Comparison of ENCODE assay signal across 17 cellular contexts in genomic region chr6:133985970-133986369, GRCh38.
"Had no signal": no experiment of that assay in that cellular context is flagged by ENCODE, and none has a peak within 500 bp of the region (broad histone marks: within the 10 kb centered on the region; RNA-seq: fewer than 3 reads in every experiment).

No MANE protein-coding gene starts in this region.

- H3K4me3 ChIP-seq: body of pancreas, spleen had no signal

- H3K4me3 Mint-ChIP-seq: nephron; stimulated activated naive B cell treated with anti-CD40 and anti-IgM and Interleukin-4, amounts not matched to agents 10 μg/mL and 1 μg/mL and 100 μg/mL, for 72 hours; T-helper 1 cell treated with Interleukin-12 subunit alpha and Interleukin-12 subunit beta and Interleukin-4 antibody, amounts not matched to agents 30 μg/mL and 1 μg/mL, for 36 hours; type B pancreatic cell had no signal

- H3K27me3 Mint-ChIP-seq: stimulated activated naive B cell treated with anti-CD40 and anti-IgM and Interleukin-4, amounts not matched to agents 10 μg/mL and 1 μg/mL and 100 μg/mL, for 72 hours; type B pancreatic cell had no signal

- H3K27me3 ChIP-seq: body of pancreas, spleen had no signal

- H3K4me1 Mint-ChIP-seq: nephron had no signal

- H3K27ac Mint-ChIP-seq: nephron; stimulated activated naive B cell treated with anti-CD40 and anti-IgM and Interleukin-4, amounts not matched to agents 10 μg/mL and 1 μg/mL and 100 μg/mL, for 72 hours; T-helper 1 cell treated with Interleukin-12 subunit alpha and Interleukin-12 subunit beta and Interleukin-4 antibody, amounts not matched to agents 30 μg/mL and 1 μg/mL, for 36 hours; type B pancreatic cell had no signal

- H3K9me3 ChIP-seq: body of pancreas, spleen had no signal

- DNase-seq: activated CD4-positive, alpha-beta T cell treated with anti-CD3 and anti-CD28 coated beads, Interleukin-2, amount 50 U/mL, for 4 hours; activated effector memory CD4-positive, alpha-beta T cell treated with anti-CD3 and anti-CD28 coated beads, Interleukin-2, amount 50 U/mL, for 16 hours; body of pancreas; central memory CD4-positive, alpha-beta T cell; cortex of kidney; effector CD8-positive, alpha-beta T cell; hippocampal formation; kidney glomerular epithelial cell; mesendoderm; spleen; stimulated activated CD4-positive, alpha-beta T cell treated with anti-CD3 and anti-CD28 coated beads, Interleukin-1b, Interleukin-23, amount 100 ng/mL, for 48 hours; stimulated activated naive B cell treated with anti-CD40 and anti-IgM and Interleukin-4, amounts not matched to agents 10 μg/mL and 1 μg/mL and 100 μg/mL, for 72 hours had no signal

- H3K9me3 Mint-ChIP-seq: nephron; stimulated activated naive B cell treated with anti-CD40 and anti-IgM and Interleukin-4, amounts not matched to agents 10 μg/mL and 1 μg/mL and 100 μg/mL, for 72 hours; T-helper 1 cell treated with Interleukin-12 subunit alpha and Interleukin-12 subunit beta and Interleukin-4 antibody, amounts not matched to agents 30 μg/mL and 1 μg/mL, for 36 hours; type B pancreatic cell had no signal

- ATAC-seq: activated CD4-positive, CD25-positive, alpha-beta regulatory T cell treated with anti-CD3 and anti-CD28 coated beads, Interleukin-2, amount 50 U/mL, for 24 hours; body of pancreas; sciatic nerve; stimulated activated naive B cell treated with anti-CD40 and anti-IgM and Interleukin-4, amounts not matched to agents 10 μg/mL and 1 μg/mL and 100 μg/mL, for 72 hours had no signal

- H3K27ac ChIP-seq: body of pancreas, spleen had no signal
